ENCODE assay signal across 27 cellular contexts in genomic region chr3:171356251-171356650, GRCh38.
A peak's percentile ranks its signal among the peaks of the same experiment; 100 is the strongest.
DNase-seq lines count a peak whose midpoint lies in the region; ATAC-seq, FAIRE-seq and TF ChIP-seq lines count a peak whose summit lies in the region.
"Had no signal": no experiment of that assay in that cellular context is flagged by ENCODE, and none has a peak within 500 bp of the region (broad histone marks: within the 10 kb centered on the region; RNA-seq: fewer than 3 reads in every experiment).

No MANE protein-coding gene starts in this region.

- peaks cover 13% of the 10 kb centered on the region for H3F3A ChIP-seq in SK-N-SH (replicated peaks; ENCODE audit: insufficient read depth)

- no peaks in the 10 kb centered on the region for H3K27me3 Mint-ChIP-seq in activated T-helper 2 cell treated with anti-CD3 and anti-CD28 coated beads, Interferon-gamma antibody, Interleukin-2, Interleukin-4, amounts not matched to agents 10 μg/mL and 5 μg/mL and 100 μg/mL, durations not matched to agents 14 hours and 24 hours and 36 hours (ENCODE audit: low read depth)
- H3K27me3 Mint-ChIP-seq in HFFc6 (ENCODE audit: insufficient read depth), result no peaks in the 10 kb centered on the region
- H3K27me3 Mint-ChIP-seq: B cell had no signal

- H3K4me3 Mint-ChIP-seq in activated T-helper 2 cell treated with anti-CD3 and anti-CD28 coated beads, Interferon-gamma antibody, Interleukin-2, Interleukin-4, amounts not matched to agents 10 μg/mL and 5 μg/mL and 100 μg/mL, durations not matched to agents 14 hours and 24 hours and 36 hours (ENCODE audit: low read depth), result no peak overlapping the region
- no peak overlapping the region for H3K4me3 Mint-ChIP-seq in HFFc6
- H3K4me3 Mint-ChIP-seq: B cell; memory B cell; T-helper 1 cell treated with Interleukin-12 subunit alpha and Interleukin-12 subunit beta and Interleukin-4 antibody, amounts not matched to agents 30 μg/mL and 1 μg/mL, for 36 hours had no signal

- H3K4me2 ChIP-seq in SK-N-SH (no peak overlapping the region), keratinocyte (ENCODE audit: control insufficient read depth, extremely low read depth, insufficient read depth, low read depth, low read length) (peak overlapping the region; percentile 17)

- H4K20me1 ChIP-seq in SK-N-SH (ENCODE audit: insufficient read depth), result no peaks in the 10 kb centered on the region
- no peaks in the 10 kb centered on the region for H4K20me1 ChIP-seq in keratinocyte (ENCODE audit: control insufficient read depth, extremely low read depth, insufficient read depth, low read length)

- H3K27me3 ChIP-seq in SK-N-SH (ENCODE audit: insufficient read depth), result no peaks in the 10 kb centered on the region
- no peaks in the 10 kb centered on the region for H3K27me3 ChIP-seq in keratinocyte (ENCODE audit: control insufficient read depth, extremely low read depth, insufficient read depth, low read length)
- H3K27me3 ChIP-seq: neutrophil, Peyer's patch, SJSA1, testis had no signal

- H3K27ac Mint-ChIP-seq in activated T-helper 2 cell treated with anti-CD3 and anti-CD28 coated beads, Interferon-gamma antibody, Interleukin-2, Interleukin-4, amounts not matched to agents 10 μg/mL and 5 μg/mL and 100 μg/mL, durations not matched to agents 14 hours and 24 hours and 36 hours, result peak overlapping the region; percentile 64
- no peak overlapping the region for H3K27ac Mint-ChIP-seq in HFFc6
- H3K27ac Mint-ChIP-seq: B cell; memory B cell; T-helper 1 cell treated with Interleukin-12 subunit alpha and Interleukin-12 subunit beta and Interleukin-4 antibody, amounts not matched to agents 30 μg/mL and 1 μg/mL, for 36 hours had no signal

- H3K36me3 Mint-ChIP-seq in activated T-helper 2 cell treated with anti-CD3 and anti-CD28 coated beads, Interferon-gamma antibody, Interleukin-2, Interleukin-4, amounts not matched to agents 10 μg/mL and 5 μg/mL and 100 μg/mL, durations not matched to agents 14 hours and 24 hours and 36 hours (ENCODE audit: low read depth), result peaks cover 15% of the 10 kb centered on the region
- no peaks in the 10 kb centered on the region for H3K36me3 Mint-ChIP-seq in HFFc6 (ENCODE audit: low read depth)
- H3K36me3 Mint-ChIP-seq: activated naive CD4-positive, alpha-beta T cell treated with anti-CD3 and anti-CD28 coated beads, Interleukin-2, amount 50 U/mL, for 72 hours; memory B cell had no signal

- H3K4me1 Mint-ChIP-seq in activated T-helper 2 cell treated with anti-CD3 and anti-CD28 coated beads, Interferon-gamma antibody, Interleukin-2, Interleukin-4, amounts not matched to agents 10 μg/mL and 5 μg/mL and 100 μg/mL, durations not matched to agents 14 hours and 24 hours and 36 hours (ENCODE audit: low read depth), result peaks cover 51% of the 10 kb centered on the region
- peaks cover 54% of the 10 kb centered on the region for H3K4me1 Mint-ChIP-seq in HFFc6 (ENCODE audit: low read depth)
- H3K4me1 Mint-ChIP-seq: B cell, memory B cell had no signal

- no peak for TF ChIP-seq CTCF in SK-N-SH (IDR thresholded peaks at IDR 0.05)
- no peak for TF ChIP-seq CTCF in keratinocyte (optimal IDR thresholded peaks at IDR 0.05 in 1 of 3, IDR thresholded peaks at IDR 0.05 in 1 of 3, conservative IDR thresholded peaks at IDR 0.05 in 1 of 3; ENCODE audit: extremely low read depth in 1 of 3, insufficient read depth in 2 of 3, low read length in 3 of 3)
- TF ChIP-seq CTCF in HFFc6 (IDR thresholded peaks at IDR 0.05), result no peak

- no peak for TF ChIP-seq EP300 in SK-N-SH (IDR thresholded peaks at IDR 0.05; ENCODE audit: borderline replicate concordance in 1 of 2, low read depth in 1 of 2, low read length in 1 of 2)

- intact Hi-C loops in activated T-helper 2 cell treated with anti-CD3 and anti-CD28 coated beads, Interferon-gamma antibody, Interleukin-2, Interleukin-4, amounts not matched to agents 10 μg/mL and 5 μg/mL and 100 μg/mL, durations not matched to agents 14 hours and 24 hours and 36 hours (cut with micrococcal nuclease), result loop anchor here (2.0 to 5.0 kb wide), 2 partner anchors 101 to 163 kb away; no protein-coding TSS in a partner anchor

- 86% methylated on average over 3 of the region's 3 CpGs for WGBS in SK-N-SH (ENCODE audit: low lambda C conversion rate)

- H3K9ac ChIP-seq in SK-N-SH, result no peak overlapping the region
- no peak overlapping the region for H3K9ac ChIP-seq in keratinocyte (ENCODE audit: control insufficient read depth, extremely low read depth, insufficient read depth, low read length)

- TF ChIP-seq RAD21 in SK-N-SH (IDR thresholded peaks at IDR 0.05; ENCODE audit: low read length), result no peak

- H2AFZ ChIP-seq in SK-N-SH (ENCODE audit: low read depth) (no peak overlapping the region), keratinocyte (ENCODE audit: control insufficient read depth, low read length) (no peak overlapping the region)

- H3K9me3 ChIP-seq in SK-N-SH (no peaks in the 10 kb centered on the region), keratinocyte (ENCODE audit: control insufficient read depth, low read depth, low read length) (no peaks in the 10 kb centered on the region)
- H3K9me3 ChIP-seq: neutrophil, Peyer's patch, SJSA1, testis had no signal

- H3K4me3 ChIP-seq in SK-N-SH (ENCODE audit: low read depth in 2 of 2, low read length in 1 of 2), result no peak overlapping the region
- no peak overlapping the region for H3K4me3 ChIP-seq in keratinocyte (ENCODE audit: control insufficient read depth in 2 of 3, extremely low read depth in 1 of 3, insufficient read depth in 2 of 3, low read depth in 1 of 3, low read length in 3 of 3)
- H3K4me3 ChIP-seq: Peyer's patch, SJSA1, skin epidermis, testis had no signal

- no peaks in the 10 kb centered on the region for H3K9me2 ChIP-seq in SK-N-SH

- dilution Hi-C loops in keratinocyte (cut with MboI; ENCODE audit: extremely low pct_ligation_motif_present, low sequenced_read_pairs), result no loop called here

- DNase-seq in SK-N-SH, result no peak
- DNase-seq in ELR (ENCODE audit: low read depth), result peak; percentile 42
- DNase-seq in activated T-helper 2 cell treated with anti-CD3 and anti-CD28 coated beads, Interferon-gamma antibody, Interleukin-2, Interleukin-4, amounts not matched to agents 10 μg/mL and 5 μg/mL and 100 μg/mL, durations not matched to agents 14 hours and 24 hours and 36 hours (ENCODE audit: low spot score), result no peak
- no peak for DNase-seq in keratinocyte (ENCODE audit: low read depth, low spot score)
- no peak for DNase-seq in HFFc6
- no peak for DNase-seq in NCI-H524 treated with DMSO at 0.1 percent for 48 hours (lab: John Stamatoyannopoulos, UW)
- DNase-seq: COR-L47; effector memory CD4-positive, alpha-beta T cell; IMR-90; kidney glomerular epithelial cell; NCI-H1417 treated with DMSO at 0.1 percent for 48 hours; Peyer's patch; stimulated activated CD4-positive, alpha-beta T cell treated with anti-CD3 and anti-CD28 coated beads, Interleukin-1b, Interleukin-23, amount 100 ng/mL, for 48 hours; testis had no signal

- H3K9me1 ChIP-seq in keratinocyte (ENCODE audit: control insufficient read depth, extremely low read depth, insufficient read depth, low read length), result no peaks in the 10 kb centered on the region

- H3K79me2 ChIP-seq in SK-N-SH (ENCODE audit: insufficient read depth) (peaks cover 46% of the 10 kb centered on the region), keratinocyte (ENCODE audit: control insufficient read depth, insufficient read depth, low read length) (no peaks in the 10 kb centered on the region)

- H3K27ac ChIP-seq in SK-N-SH (ENCODE audit: low read depth in 2 of 2, low read length in 1 of 2), result no peak overlapping the region
- peak overlapping the region; percentile 42 for H3K27ac ChIP-seq in keratinocyte (ENCODE audit: control insufficient read depth, insufficient read depth, low read length)
- H3K27ac ChIP-seq: 22Rv1, HL-60, neutrophil, Peyer's patch, SJSA1, skin epidermis, testis had no signal

- POLR2A ChIA-PET in SK-N-SH (lab: Yijun Ruan, JAX), result no interaction called here

- ATAC-seq in SK-N-SH treated with all-trans-retinoic acid at 6 μM for 48 hours (no peak), HG03571 (IDR thresholded peaks at IDR 0.05; ENCODE audit: unreplicated experiment) (no peak)
- ATAC-seq: activated naive CD4-positive, alpha-beta T cell treated with anti-CD3 and anti-CD28 coated beads, Interleukin-2, amount 50 U/mL, for 72 hours had no signal

- FAIRE-seq in keratinocyte (lab: Jason Lieb, UNC), result no peak
- FAIRE-seq: GM12892, GM19239 had no signal

- H3K36me3 ChIP-seq in SK-N-SH (replicated peaks in 1 of 2; ENCODE audit: control insufficient read depth in 1 of 2, insufficient read depth in 2 of 2, low read length in 1 of 2) (no peaks in the 10 kb centered on the region), keratinocyte (ENCODE audit: control insufficient read depth in 2 of 2, extremely low read depth in 1 of 2, insufficient read depth in 2 of 2, low read length in 2 of 2) (no peaks in the 10 kb centered on the region)
- H3K36me3 ChIP-seq: neutrophil, Peyer's patch, SJSA1 had no signal

- H3K4me1 ChIP-seq in SK-N-SH (ENCODE audit: control insufficient read depth in 1 of 2, insufficient read depth in 2 of 2, low read depth in 1 of 2, low read length in 1 of 2) (peaks cover 6 to 23% of the 10 kb centered on the region in 2 experiments; a peak in 3 of 4 replicates), keratinocyte (ENCODE audit: control insufficient read depth, extremely low read depth, insufficient read depth, low read length) (peaks cover 54% of the 10 kb centered on the region)
- H3K4me1 ChIP-seq: SJSA1 had no signal

- CTCF ChIA-PET in SK-N-SH (lab: Yijun Ruan, JAX), result no interaction called here

- H3K9me3 Mint-ChIP-seq in activated T-helper 2 cell treated with anti-CD3 and anti-CD28 coated beads, Interferon-gamma antibody, Interleukin-2, Interleukin-4, amounts not matched to agents 10 μg/mL and 5 μg/mL and 100 μg/mL, durations not matched to agents 14 hours and 24 hours and 36 hours, result no peaks in the 10 kb centered on the region
- no peaks in the 10 kb centered on the region for H3K9me3 Mint-ChIP-seq in HFFc6
- H3K9me3 Mint-ChIP-seq: activated naive CD4-positive, alpha-beta T cell treated with anti-CD3 and anti-CD28 coated beads, Interleukin-2, amount 50 U/mL, for 72 hours; memory B cell; T-helper 1 cell treated with Interleukin-12 subunit alpha and Interleukin-12 subunit beta and Interleukin-4 antibody, amounts not matched to agents 30 μg/mL and 1 μg/mL, for 36 hours had no signal

TF ChIP-seq in SK-N-SH, 30 proteins besides CTCF, POLR2A, EP300 and RAD21 (continues in another document):
- no peak for TF ChIP-seq RXRA (IDR thresholded peaks at IDR 0.05; ENCODE audit: borderline replicate concordance, low read depth)

TF ChIP-seq in SK-N-SH treated with all-trans-retinoic acid at 6 μM for 48 hours, 23 proteins besides CTCF, POLR2A, EP300 and RAD21 (continues in another document):
- no peak for TF ChIP-seq TCF4 (CRISPR knock-in tag; IDR thresholded peaks at IDR 0.05; ENCODE audit: borderline replicate concordance)
- TF ChIP-seq SNAI2 (CRISPR knock-in tag; IDR thresholded peaks at IDR 0.05), result no peak
- TF ChIP-seq OSR1 (CRISPR knock-in tag; IDR thresholded peaks at IDR 0.05), result no peak
- TF ChIP-seq ESRRG (CRISPR knock-in tag; IDR thresholded peaks at IDR 0.05), result no peak
